Comparison of ENCODE assay signal across 8 cellular contexts in the genomic region with DNA sequence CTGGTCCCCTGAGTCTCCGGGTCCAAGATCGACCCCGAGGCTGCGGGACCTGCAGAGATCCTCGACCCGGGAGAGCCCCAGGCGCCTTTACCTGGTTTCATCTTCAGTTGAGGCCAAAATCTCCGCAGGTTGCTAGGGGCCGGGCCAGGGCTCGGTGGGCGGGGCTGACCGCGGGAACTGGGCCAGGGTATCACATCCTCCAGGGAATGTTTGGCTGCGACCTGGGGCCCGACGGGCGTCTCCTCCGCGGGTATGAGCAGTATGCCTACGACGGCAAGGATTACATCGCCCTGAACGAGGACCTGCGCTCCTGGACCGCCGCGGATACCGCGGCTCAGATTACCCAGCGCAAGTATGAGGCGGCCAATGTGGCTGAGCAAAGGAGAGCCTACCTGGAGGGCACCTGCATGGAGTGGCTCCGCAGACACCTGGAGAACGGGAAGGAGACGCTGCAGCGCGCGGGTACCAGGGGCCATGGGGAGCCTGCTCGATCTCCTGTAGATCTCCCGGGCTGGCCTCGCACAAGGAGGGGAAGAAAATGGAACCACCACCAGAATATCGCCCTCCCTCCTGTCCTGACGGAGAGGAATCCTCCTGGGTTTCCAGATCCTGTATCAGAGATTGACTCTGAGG. TPM values are rescaled to one million over a fixed set of nuclear protein-coding genes. Genes with fewer than 3 reads are reported as not detected.
DNase-seq lines count a peak whose midpoint lies in the region; ATAC-seq and TF ChIP-seq lines count a peak whose summit lies in the region.

No MANE protein-coding gene starts in this region.

- no peaks in the 10 kb centered on the region for H3K9me2 ChIP-seq in SK-N-SH

- no peak for TF ChIP-seq CTCF in SK-N-SH (IDR thresholded peaks at IDR 0.05)

- intact Hi-C loops in activated naive CD4-positive, alpha-beta T cell treated with anti-CD3 and anti-CD28 coated beads for 36 hours (cut with micrococcal nuclease): loop anchor here (2.0 kb wide), 1 partner anchor 30 kb away; no protein-coding TSS in a partner anchor

- H3K27me3 ChIP-seq in skeletal muscle tissue (ENCODE audit: control insufficient read depth in 3 of 3, insufficient read depth in 3 of 3, low read length in 3 of 3) (peaks cover 30 to 35% (median 32%) of the 10 kb centered on the region in 3 donors), SK-N-SH (ENCODE audit: insufficient read depth) (no peaks in the 10 kb centered on the region)

- no peak overlapping the region for H3K4me2 ChIP-seq in SK-N-SH

- no peak for TF ChIP-seq RAD21 in SK-N-SH (IDR thresholded peaks at IDR 0.05; ENCODE audit: low read length)

- H3K4me1 ChIP-seq in skeletal muscle tissue (ENCODE audit: control insufficient read depth in 3 of 3, insufficient read depth in 3 of 3, low read length in 3 of 3): peaks cover 15 to 19% (median 17%) of the 10 kb centered on the region in 3 donors
- H3K4me1 ChIP-seq in SK-N-SH (ENCODE audit: control insufficient read depth in 1 of 2, insufficient read depth in 2 of 2, low read depth in 1 of 2, low read length in 1 of 2): no peaks in the 10 kb centered on the region

- peaks cover 7% of the 10 kb centered on the region for H3K36me3 Mint-ChIP-seq in IgD-negative memory B cell
- peaks cover 15% of the 10 kb centered on the region for H3K36me3 Mint-ChIP-seq in activated naive CD4-positive, alpha-beta T cell treated with anti-CD3 and anti-CD28 coated beads for 36 hours (ENCODE audit: low read depth)

- no peaks in the 10 kb centered on the region for H3K79me2 ChIP-seq in SK-N-SH (ENCODE audit: insufficient read depth)

- H3K4me3 Mint-ChIP-seq in IgD-negative memory B cell: peak overlapping the region; percentile 68 to 84 (median 77)
- H3K4me3 Mint-ChIP-seq in activated naive CD4-positive, alpha-beta T cell treated with anti-CD3 and anti-CD28 coated beads for 36 hours: peak overlapping the region; percentile 35

- peak overlapping the region; percentile 51 for H3K4me3 ChIP-seq in iPS-11a (ENCODE audit: low read depth, low read length)
- H3K4me3 ChIP-seq in skeletal muscle tissue (ENCODE audit: low read length in 3 of 3): peak overlapping the region; percentile 64 to 75 (median 69)
- H3K4me3 ChIP-seq in SK-N-SH (ENCODE audit: low read depth in 2 of 2, low read length in 1 of 2): no peak overlapping the region

- no peaks in the 10 kb centered on the region for H3K9me3 ChIP-seq in skeletal muscle tissue (ENCODE audit: control insufficient read depth in 3 of 3, low read length in 3 of 3)
- no peaks in the 10 kb centered on the region for H3K9me3 ChIP-seq in SK-N-SH

- no peaks in the 10 kb centered on the region for H4K20me1 ChIP-seq in SK-N-SH (ENCODE audit: insufficient read depth)

- no peak overlapping the region for H2AFZ ChIP-seq in SK-N-SH (ENCODE audit: low read depth)

- peak overlapping the region; percentile 20 to 73 (median 70) for H3K9ac ChIP-seq in skeletal muscle tissue (ENCODE audit: low read depth in 1 of 3, low read length in 3 of 3)
- H3K9ac ChIP-seq in SK-N-SH: no peak overlapping the region

- 46% methylated on average over 11 of the region's 42 CpGs for WGBS in SK-N-SH (ENCODE audit: low lambda C conversion rate)

- H3K27ac ChIP-seq in skeletal muscle tissue (ENCODE audit: low read depth, low read length) (no peak overlapping the region), SK-N-SH (ENCODE audit: low read depth in 2 of 2, low read length in 1 of 2) (no peak overlapping the region)

- CTCF ChIA-PET in activated naive CD4-positive, alpha-beta T cell treated with anti-CD3 and anti-CD28 coated beads for 36 hours (lab: Charles Lee): no interaction called here
- CTCF ChIA-PET in SK-N-SH (lab: Yijun Ruan, JAX): no interaction called here

- POLR2A ChIA-PET in SK-N-SH (lab: Yijun Ruan, JAX): no interaction called here

- H3K27ac Mint-ChIP-seq in IgD-negative memory B cell: peak overlapping the region in 2 of 3 donors; percentile 48 to 67
- no peak overlapping the region for H3K27ac Mint-ChIP-seq in activated naive CD4-positive, alpha-beta T cell treated with anti-CD3 and anti-CD28 coated beads for 36 hours

- H3F3A ChIP-seq in SK-N-SH (replicated peaks; ENCODE audit: insufficient read depth): no peaks in the 10 kb centered on the region

- H3K9me3 Mint-ChIP-seq in IgD-negative memory B cell: no peaks in the 10 kb centered on the region
- no peaks in the 10 kb centered on the region for H3K9me3 Mint-ChIP-seq in activated naive CD4-positive, alpha-beta T cell treated with anti-CD3 and anti-CD28 coated beads for 36 hours

- peak; percentile 29 for DNase-seq in activated naive CD4-positive, alpha-beta T cell treated with anti-CD3 and anti-CD28 coated beads for 36 hours
- DNase-seq in SK-N-SH (no peak), NCI-H226 (no peak)
- no peak for DNase-seq in effector CD8-positive, alpha-beta T cell (lab: John Stamatoyannopoulos, UW)

- ATAC-seq in HG03521 (IDR thresholded peaks at IDR 0.05; ENCODE audit: unreplicated experiment): no peak

- H3K36me3 ChIP-seq in skeletal muscle tissue (ENCODE audit: control insufficient read depth in 3 of 3, insufficient read depth in 3 of 3, low read length in 3 of 3) (peaks cover 0 to 5% (median 1%) of the 10 kb centered on the region in 3 donors), SK-N-SH (replicated peaks in 1 of 2; ENCODE audit: control insufficient read depth in 1 of 2, insufficient read depth in 2 of 2, low read length in 1 of 2) (no peaks in the 10 kb centered on the region)

- TF ChIP-seq EP300 in SK-N-SH (IDR thresholded peaks at IDR 0.05; ENCODE audit: borderline replicate concordance in 1 of 2, low read depth in 1 of 2, low read length in 1 of 2): no peak

- H3K27me3 Mint-ChIP-seq in IgD-negative memory B cell: peaks cover 29% of the 10 kb centered on the region
- peaks cover 35% of the 10 kb centered on the region for H3K27me3 Mint-ChIP-seq in activated naive CD4-positive, alpha-beta T cell treated with anti-CD3 and anti-CD28 coated beads for 36 hours (ENCODE audit: low read depth)

- peaks cover 4 to 10% (median 8%) of the 10 kb centered on the region in 3 donors for H3K4me1 Mint-ChIP-seq in IgD-negative memory B cell
- H3K4me1 Mint-ChIP-seq in activated naive CD4-positive, alpha-beta T cell treated with anti-CD3 and anti-CD28 coated beads for 36 hours (ENCODE audit: low read depth): peaks cover 15% of the 10 kb centered on the region

TF ChIP-seq in SK-N-SH, 30 proteins besides CTCF, POLR2A, EP300 and RAD21 (continues in another document):
- TF ChIP-seq, protein P1, sequence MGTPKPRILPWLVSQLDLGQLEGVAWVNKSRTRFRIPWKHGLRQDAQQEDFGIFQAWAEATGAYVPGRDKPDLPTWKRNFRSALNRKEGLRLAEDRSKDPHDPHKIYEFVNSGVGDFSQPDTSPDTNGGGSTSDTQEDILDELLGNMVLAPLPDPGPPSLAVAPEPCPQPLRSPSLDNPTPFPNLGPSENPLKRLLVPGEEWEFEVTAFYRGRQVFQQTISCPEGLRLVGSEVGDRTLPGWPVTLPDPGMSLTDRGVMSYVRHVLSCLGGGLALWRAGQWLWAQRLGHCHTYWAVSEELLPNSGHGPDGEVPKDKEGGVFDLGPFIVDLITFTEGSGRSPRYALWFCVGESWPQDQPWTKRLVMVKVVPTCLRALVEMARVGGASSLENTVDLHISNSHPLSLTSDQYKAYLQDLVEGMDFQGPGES (IDR thresholded peaks at IDR 0.05; ENCODE audit: low read depth, low read length): no peak
- TF ChIP-seq NRF1 (IDR thresholded peaks at IDR 0.05; ENCODE audit: low read depth, low read length): no peak
- TF ChIP-seq, protein P2, sequence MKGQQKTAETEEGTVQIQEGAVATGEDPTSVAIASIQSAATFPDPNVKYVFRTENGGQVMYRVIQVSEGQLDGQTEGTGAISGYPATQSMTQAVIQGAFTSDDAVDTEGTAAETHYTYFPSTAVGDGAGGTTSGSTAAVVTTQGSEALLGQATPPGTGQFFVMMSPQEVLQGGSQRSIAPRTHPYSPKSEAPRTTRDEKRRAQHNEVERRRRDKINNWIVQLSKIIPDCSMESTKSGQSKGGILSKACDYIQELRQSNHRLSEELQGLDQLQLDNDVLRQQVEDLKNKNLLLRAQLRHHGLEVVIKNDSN (IDR thresholded peaks at IDR 0.05; ENCODE audit: borderline replicate concordance, low read depth): no peak
- no peak for TF ChIP-seq NFIC (IDR thresholded peaks at IDR 0.05; ENCODE audit: borderline replicate concordance)
- TF ChIP-seq TCF12 (IDR thresholded peaks at IDR 0.05): no peak
- TF ChIP-seq, protein P3, sequence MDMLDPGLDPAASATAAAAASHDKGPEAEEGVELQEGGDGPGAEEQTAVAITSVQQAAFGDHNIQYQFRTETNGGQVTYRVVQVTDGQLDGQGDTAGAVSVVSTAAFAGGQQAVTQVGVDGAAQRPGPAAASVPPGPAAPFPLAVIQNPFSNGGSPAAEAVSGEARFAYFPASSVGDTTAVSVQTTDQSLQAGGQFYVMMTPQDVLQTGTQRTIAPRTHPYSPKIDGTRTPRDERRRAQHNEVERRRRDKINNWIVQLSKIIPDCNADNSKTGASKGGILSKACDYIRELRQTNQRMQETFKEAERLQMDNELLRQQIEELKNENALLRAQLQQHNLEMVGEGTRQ (IDR thresholded peaks at IDR 0.05; ENCODE audit: borderline replicate concordance, low read depth, low read length): no peak
- TF ChIP-seq GABPA (IDR thresholded peaks at IDR 0.05; ENCODE audit: low read depth): no peak
- TF ChIP-seq MEF2A (IDR thresholded peaks at IDR 0.05; ENCODE audit: borderline replicate concordance, low read depth): no peak

RNA-seq across cellular contexts. Expression of a gene that starts 53.8 kb away (rescaled TPM):
- polyA plus RNA-seq in IgD-negative memory B cell: 84.4 TPM
- 10 to 100 TPM; 74.6 to 77.8 TPM for total RNA-seq in activated naive CD4-positive, alpha-beta T cell treated with anti-CD3 and anti-CD28 coated beads for 36 hours
- 31.8 TPM for total RNA-seq in skeletal muscle tissue
- 30.0 and 40.6 TPM in 2 replicates for polyA plus RNA-seq in SK-N-SH (2012; rRNA removed)
- 28.9 and 34.9 TPM in 2 replicates for polyA plus RNA-seq in SK-N-SH (2012; cell fraction: cytosol; rRNA removed)
- 25.1 and 27.9 TPM in 2 replicates for polyA plus RNA-seq in SK-N-SH (2012; cell fraction: nucleus; rRNA removed)

RNA-seq across cellular contexts. Expression of a gene that starts 59.8 kb away (rescaled TPM):
- polyA plus RNA-seq in IgD-negative memory B cell (102 TPM), SK-N-SH (2012; rRNA removed) (46.8 and 52.8 TPM in 2 replicates)
- 10 to 100 TPM; 42.8 to 46.6 TPM for total RNA-seq in activated naive CD4-positive, alpha-beta T cell treated with anti-CD3 and anti-CD28 coated beads for 36 hours
- 6.8 TPM for total RNA-seq in skeletal muscle tissue
- 48.0 and 48.5 TPM in 2 replicates for polyA plus RNA-seq in SK-N-SH (2012; cell fraction: cytosol; rRNA removed)
- polyA plus RNA-seq in SK-N-SH (2012; cell fraction: nucleus; rRNA removed): 26.3 and 37.4 TPM in 2 replicates

Comparison
In these comparisons a context has a peak if more than half of its experiments do, and no peak if none do; other contexts are left out.
1. H3K4me3 ChIP-seq: peak in iPS-11a (single experiment) and skeletal muscle tissue (3 of 3); none in SK-N-SH (0 of 2).